In the genomic region with DNA sequence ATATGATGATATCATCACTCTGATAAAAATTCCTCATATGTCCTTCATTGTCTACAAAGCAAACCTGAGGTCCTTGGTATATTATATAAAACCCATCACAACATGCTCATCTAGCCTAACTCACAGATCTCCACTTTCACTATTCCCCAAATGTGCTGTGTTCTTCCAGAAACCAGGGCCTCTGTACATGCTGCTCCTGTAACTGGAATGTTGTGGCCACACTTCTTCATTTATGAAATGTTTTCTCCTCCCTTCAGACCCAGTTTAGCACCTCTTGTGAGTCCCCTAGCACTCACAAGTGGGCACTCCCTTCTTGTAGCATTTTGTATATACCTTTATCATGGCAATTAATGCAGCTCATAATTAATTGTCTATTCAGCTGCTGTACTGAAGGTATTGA, we compare ENCODE assay signal across 20 cellular contexts.
DNase-seq lines count a peak whose midpoint lies in the region; FAIRE-seq and TF ChIP-seq lines count a peak whose summit lies in the region.
"Had no signal": no experiment of that assay in that cellular context is flagged by ENCODE, and none has a peak within 500 bp of the region (broad histone marks: within the 10 kb centered on the region; RNA-seq: fewer than 3 reads in every experiment).

No MANE protein-coding gene starts in this region.

- H4K5ac ChIP-seq in H1 (ENCODE audit: insufficient read length, low read depth, low read length) (no peak overlapping the region), mesendoderm (ENCODE audit: low read length) (no peak overlapping the region)

- H3K23me2 ChIP-seq in H1 (ENCODE audit: low read depth, low read length): no peaks in the 10 kb centered on the region

- H3K4me3 ChIP-seq in HUES48 (ENCODE audit: low read depth, low read length) (no peak overlapping the region), H1 (ENCODE audit: extremely low read depth in 1 of 4, insufficient read depth in 2 of 4, low read depth in 3 of 4, low read length in 4 of 4) (no peak overlapping the region), mesendoderm (ENCODE audit: low read length) (no peak overlapping the region)
- H3K4me3 ChIP-seq: GM23248, HAP-1, K562 had no signal

- H2BK120ac ChIP-seq in H1 (replicated peaks; ENCODE audit: low read depth, low read length) (no peak overlapping the region), mesendoderm (ENCODE audit: low read depth, low read length) (peak overlapping the region; percentile 82)

- no peak overlapping the region for H3K4me2 ChIP-seq in H1 (ENCODE audit: insufficient read depth in 1 of 2, low read depth in 2 of 2, low read length in 2 of 2)
- H3K4me2 ChIP-seq in mesendoderm (ENCODE audit: low read length): no peak overlapping the region

- peaks cover 48% of the 10 kb centered on the region for H3K4me1 ChIP-seq in HUES48 (ENCODE audit: control insufficient read depth, insufficient read depth, low read length)
- peaks cover 0 to 16% (median 9%) of the 10 kb centered on the region in 4 experiments; a peak in 4 of 7 replicates for H3K4me1 ChIP-seq in H1 (replicated peaks in 1 of 4; ENCODE audit: control insufficient read depth in 3 of 4, insufficient read depth in 4 of 4, low read length in 3 of 4)
- peaks cover 7% of the 10 kb centered on the region for H3K4me1 ChIP-seq in mesendoderm (ENCODE audit: control insufficient read depth, low read depth, low read length)
- H3K4me1 ChIP-seq: BE2C, Caco-2 had no signal

- peaks cover 0 to 24% of the 10 kb centered on the region in 2 experiments; a peak in 1 of 4 replicates for H3K79me2 ChIP-seq in H1 (ENCODE audit: control insufficient read depth in 1 of 2, insufficient read depth in 2 of 2, low read length in 2 of 2)
- no peaks in the 10 kb centered on the region for H3K79me2 ChIP-seq in mesendoderm (ENCODE audit: control insufficient read depth, insufficient read depth, low read length)

- no peak overlapping the region for H3K56ac ChIP-seq in H1 (replicated peaks; ENCODE audit: insufficient read length, low read depth, low read length)
- H3K56ac ChIP-seq in mesendoderm (ENCODE audit: low read length): no peak overlapping the region

- H3K9me3 Mint-ChIP-seq in CD14-positive monocyte: peaks cover 0 to 3% (median 0%) of the 10 kb centered on the region in 7 donors

- H3K27ac ChIP-seq in HUES48 (ENCODE audit: low read depth, low read length) (peak overlapping the region; percentile 36), H1 (ENCODE audit: low read depth, low read length) (peak overlapping the region; percentile 71; the same call in 1 of the 2 replicates), mesendoderm (ENCODE audit: low read depth, low read length) (no peak overlapping the region)
- H3K27ac ChIP-seq: GM23248 had no signal

- TF ChIP-seq POLR2A in H1 (IDR thresholded peaks at IDR 0.05; ENCODE audit: control extremely low read depth in 1 of 2, low read depth in 2 of 2, low read length in 2 of 2) (peak in 1 of 2 experiments; percentile 58; a peak in 2 of 3 replicates), H54 (IDR thresholded peaks at IDR 0.05; ENCODE audit: low read depth, low read length) (no peak)

- H2BK12ac ChIP-seq in H1 (ENCODE audit: low read depth, low read length): no peak overlapping the region

- no peaks in the 10 kb centered on the region for H3K4me1 Mint-ChIP-seq in CD14-positive monocyte

- no peak overlapping the region for H3K18ac ChIP-seq in H1 (ENCODE audit: extremely low read depth, low read length)
- no peak overlapping the region for H3K18ac ChIP-seq in mesendoderm (ENCODE audit: low read length)

- intact Hi-C loops in CD14-positive monocyte (cut with micrococcal nuclease): no loop called here

- H3K9ac ChIP-seq in HUES48 (ENCODE audit: low read depth, low read length) (no peak overlapping the region), H1 (replicated peaks in 1 of 4; ENCODE audit: extremely low read depth in 1 of 4, low read depth in 3 of 4, low read length in 3 of 4) (no peak overlapping the region), mesendoderm (ENCODE audit: low read length) (no peak overlapping the region)
- H3K9ac ChIP-seq: GM23248 had no signal

- TF ChIP-seq CTCF in H1 (IDR thresholded peaks at IDR 0.05; ENCODE audit: control extremely low read depth in 1 of 3, insufficient read depth in 1 of 3, low read depth in 1 of 3, low read length in 3 of 3) (no peak), CD14-positive monocyte (IDR thresholded peaks at IDR 0.05) (no peak)

- CTCF ChIA-PET in H1 (lab: Charles Lee; ENCODE audit: partially characterized antibody): interaction anchor here (6.5 kb wide), 1 partner anchor 12 kb away, joined by 44 read pairs; no protein-coding TSS in a partner anchor

- no peak overlapping the region for H2AFZ ChIP-seq in H1 (ENCODE audit: low read length)
- H2AFZ ChIP-seq: GM23248 had no signal

- H2BK15ac ChIP-seq in H1 (ENCODE audit: low read length): no peak overlapping the region
- H2BK15ac ChIP-seq in mesendoderm (replicated peaks; ENCODE audit: low read depth): no peak overlapping the region

- H3K27me3 Mint-ChIP-seq in CD14-positive monocyte (ENCODE audit: low read depth in 3 of 3): no peaks in the 10 kb centered on the region
- H3K27me3 Mint-ChIP-seq: CD4-positive, alpha-beta T cell had no signal

- no peak overlapping the region for H3K4me3 Mint-ChIP-seq in CD14-positive monocyte
- H3K4me3 Mint-ChIP-seq: CD4-positive, alpha-beta T cell had no signal

- H3K36me3 Mint-ChIP-seq in CD14-positive monocyte: no peaks in the 10 kb centered on the region

- no peak overlapping the region for H4K8ac ChIP-seq in H1 (ENCODE audit: extremely low read depth, insufficient read depth, low read length)
- no peak overlapping the region for H4K8ac ChIP-seq in mesendoderm (ENCODE audit: low read depth, low read length)

- H3K23ac ChIP-seq in H1 (ENCODE audit: insufficient read length) (no peak overlapping the region), mesendoderm (ENCODE audit: low read length) (no peak overlapping the region)

- POLR2A ChIA-PET in H1 (lab: Charles Lee; ENCODE audit: partially characterized antibody): interaction anchor here (0.9 to 4.2 kb wide), 6 partner anchors 8 to 18 kb away, joined by 3 to 17 read pairs (median 4); no protein-coding TSS in a partner anchor

- H4K20me1 ChIP-seq in H1 (replicated peaks in 1 of 2; ENCODE audit: control insufficient read depth in 1 of 2, insufficient read depth in 2 of 2, low read length in 2 of 2): peaks cover 7% of the 10 kb centered on the region in 2 experiments

- H3K79me1 ChIP-seq in H1 (ENCODE audit: low read depth, low read length) (no peaks in the 10 kb centered on the region; the same call in 1 of the 2 replicates), mesendoderm (ENCODE audit: low read length) (no peaks in the 10 kb centered on the region)

- H3K27ac Mint-ChIP-seq in CD14-positive monocyte: no peak overlapping the region
- H3K27ac Mint-ChIP-seq: CD4-positive, alpha-beta T cell had no signal

- FAIRE-seq in H1 (lab: Jason Lieb, UNC) (no peak), H54 (lab: Jason Lieb, UNC) (no peak)
- FAIRE-seq: D721Med, GM12892, GM19239, K562 had no signal

- H4K91ac ChIP-seq in H1 (replicated peaks; ENCODE audit: insufficient read length, low read length): no peak overlapping the region

- no peak overlapping the region for H2AK5ac ChIP-seq in H1 (ENCODE audit: low read depth, low read length)
- no peak overlapping the region for H2AK5ac ChIP-seq in mesendoderm (ENCODE audit: low read length)

- no peak for TF ChIP-seq EP300 in H1 (IDR thresholded peaks at IDR 0.05; ENCODE audit: borderline replicate concordance in 1 of 2, low read depth in 2 of 2, low read length in 2 of 2)

- DNase-seq in H1 (ENCODE audit: low read depth in 1 of 2, low spot score in 2 of 2): no peak
- no peak for DNase-seq in mesendoderm
- DNase-seq in epidermal melanocyte (ENCODE audit: insufficient read length, low spot score): no peak
- no peak for DNase-seq in NCI-H1436 (lab: John Stamatoyannopoulos, UW)
- DNase-seq in H54 (ENCODE audit: insufficient read length, low spot score): no peak
- DNase-seq in CD14-positive monocyte (ENCODE audit: low spot score): no peak
- DNase-seq: ACHN; BE2C; C1 segment of cervical spinal cord; Caco-2; CD4-positive, alpha-beta T cell; GDM1; GM23248; IMR-90 had no signal

- H3K36me3 ChIP-seq in HUES48 (ENCODE audit: control insufficient read depth, insufficient read depth, low read length): peaks cover 99% of the 10 kb centered on the region
- H3K36me3 ChIP-seq in H1 (ENCODE audit: control insufficient read depth in 2 of 4, insufficient read depth in 4 of 4, low read length in 3 of 4): peaks cover 29 to 97% (median 84%) of the 10 kb centered on the region in 4 experiments
- no peaks in the 10 kb centered on the region for H3K36me3 ChIP-seq in mesendoderm (ENCODE audit: control insufficient read depth, insufficient read depth, low read length)
- H3K36me3 ChIP-seq: BE2C had no signal

- no peak overlapping the region for H2BK20ac ChIP-seq in H1 (ENCODE audit: low read length)

- H3K9me3 ChIP-seq in HUES48 (ENCODE audit: control insufficient read depth, insufficient read depth, low read length) (no peaks in the 10 kb centered on the region), H1 (ENCODE audit: insufficient read depth in 2 of 2, low read depth in 1 of 2, low read length in 1 of 2) (no peaks in the 10 kb centered on the region)
- H3K9me3 ChIP-seq: BE2C, Caco-2, HAP-1 had no signal

- no peak for TF ChIP-seq RAD21 in H1 (IDR thresholded peaks at IDR 0.05 in 1 of 2, conservative IDR thresholded peaks at IDR 0.05 in 1 of 2; ENCODE audit: low read depth in 2 of 2, low read length in 2 of 2)

- H3K4ac ChIP-seq in H1 (replicated peaks; ENCODE audit: insufficient read length, low read depth, low read length): no peak overlapping the region
- H3K4ac ChIP-seq in mesendoderm (ENCODE audit: low read depth, low read length): no peak overlapping the region

- H3K14ac ChIP-seq in H1 (ENCODE audit: insufficient read length): no peak overlapping the region

- H2BK5ac ChIP-seq in H1 (ENCODE audit: low read depth, low read length) (no peak overlapping the region), mesendoderm (ENCODE audit: low read length) (no peak overlapping the region)

- H3K27me3 ChIP-seq in HUES48 (ENCODE audit: control insufficient read depth, insufficient read depth, low read length): no peaks in the 10 kb centered on the region
- H3K27me3 ChIP-seq in H1 (replicated peaks in 1 of 4; ENCODE audit: control insufficient read depth in 3 of 4, extremely low read depth in 1 of 4, insufficient read depth in 3 of 4, low read length in 3 of 4): no peaks in the 10 kb centered on the region
- no peaks in the 10 kb centered on the region for H3K27me3 ChIP-seq in mesendoderm (ENCODE audit: insufficient read depth, low read length, poor library complexity)
- H3K27me3 ChIP-seq: BE2C had no signal

TF ChIP-seq in H1, 55 proteins besides CTCF, POLR2A, EP300 and RAD21:
- TF ChIP-seq POLR2AphosphoS5 (IDR thresholded peaks at IDR 0.05; ENCODE audit: low read depth, low read length) (peak; percentile 73; the same call in 1 of the 2 replicates), TBP (IDR thresholded peaks at IDR 0.05; ENCODE audit: low read depth, low read length) (no peak)
